ENCODE assay signal across 8 cellular contexts in genomic region chr4:165208322-165208652, GRCh38. TPM values are rescaled to one million over a fixed set of nuclear protein-coding genes. Genes with fewer than 3 reads are reported as not detected.
DNase-seq lines count a peak whose midpoint lies in the region; ATAC-seq and TF ChIP-seq lines count a peak whose summit lies in the region.

No MANE protein-coding gene starts in this region.

- intact Hi-C loops in gastrocnemius medialis (cut with DNase I; ENCODE audit: low total_unique reads), result loop anchor here (10.0 kb wide), 1 partner anchor 93 kb away; the partner anchor contains the start of gene TMEM192

- H3K36me3 Mint-ChIP-seq in GM23338 (ENCODE audit: low read depth), result no peaks in the 10 kb centered on the region

- TF ChIP-seq CTCF in GM23338 (conservative IDR thresholded peaks at IDR 0.05; ENCODE audit: low read depth in 2 of 2) (no peak), fibroblast of mammary gland (conservative IDR thresholded peaks at IDR 0.05; ENCODE audit: control insufficient read depth, insufficient read depth, low read depth, low read length) (no peak), gastrocnemius medialis (IDR thresholded peaks at IDR 0.05 in 4 of 5, conservative IDR thresholded peaks at IDR 0.05 in 1 of 5) (no peak)

- peak overlapping the region; percentile 83 for H3K4me3 Mint-ChIP-seq in GM23338

- H3K9me2 ChIP-seq in GM23338 (ENCODE audit: insufficient read depth), result no peaks in the 10 kb centered on the region

- H3K4me1 ChIP-seq in GM23338 (ENCODE audit: insufficient read depth) (peaks cover 46% of the 10 kb centered on the region), SJSA1 (replicated peaks) (peaks cover 56% of the 10 kb centered on the region), gastrocnemius medialis (peaks cover 0 to 8% of the 10 kb centered on the region in 2 donors)

- no peaks in the 10 kb centered on the region; the same call in 1 of the 2 replicates for H4K20me1 ChIP-seq in GM23338 (replicated peaks; ENCODE audit: insufficient read depth)

- H2AFZ ChIP-seq in GM23338, result peak overlapping the region; percentile 87

- peaks cover 59% of the 10 kb centered on the region for H3K4me1 Mint-ChIP-seq in GM23338

- no peak overlapping the region for H3K27ac Mint-ChIP-seq in GM23338

- peaks cover 31% of the 10 kb centered on the region for H3K27me3 ChIP-seq in GM23338 (ENCODE audit: insufficient read depth)
- H3K27me3 ChIP-seq in SJSA1 (replicated peaks), result no peaks in the 10 kb centered on the region
- H3K27me3 ChIP-seq in gastrocnemius medialis, result no peaks in the 10 kb centered on the region

- in situ Hi-C loops in gastrocnemius medialis (cut with MboI; ENCODE audit: low sequenced_read_pairs in 4 of 4), result loop anchor here in 2 of 4 donors (10.0 to 25.0 kb wide), 2 partner anchors 117 to 129 kb away; partner anchors contain the start of gene MSMO1 (in 2 of the 2)

- H3K36me3 ChIP-seq in GM23338 (ENCODE audit: insufficient read depth) (no peaks in the 10 kb centered on the region), SJSA1 (peaks cover 5% of the 10 kb centered on the region), gastrocnemius medialis (no peaks in the 10 kb centered on the region)

- H3K9me3 ChIP-seq in SJSA1 (replicated peaks) (no peaks in the 10 kb centered on the region), gastrocnemius medialis (no peaks in the 10 kb centered on the region)

- H3F3A ChIP-seq in GM23338 (replicated peaks; ENCODE audit: low read depth), result no peaks in the 10 kb centered on the region; the same call in 1 of the 2 replicates

- peaks cover 18% of the 10 kb centered on the region for H3K27me3 Mint-ChIP-seq in GM23338 (ENCODE audit: insufficient read depth, low read depth, poor library complexity)

- no peak for DNase-seq in GM23338 (ENCODE audit: low spot score)
- DNase-seq in SJSA1 (ENCODE audit: low read depth in 1 of 2, low spot score in 2 of 2), result no peak
- no peak for DNase-seq in fibroblast of mammary gland (ENCODE audit: low read depth)
- DNase-seq in gastrocnemius medialis, result no peak
- no peak for DNase-seq in HT-29 (ENCODE audit: low spot score)
- DNase-seq in cerebellar nuclear complex (lab: John Stamatoyannopoulos, UW), result no peak
- no peak for DNase-seq in NCI-H2227 (lab: John Stamatoyannopoulos, UW; ENCODE audit: unreplicated experiment)

- H3K79me2 ChIP-seq in GM23338 (replicated peaks; ENCODE audit: insufficient read depth), result peaks cover 44% of the 10 kb centered on the region

- TF ChIP-seq POLR2A in gastrocnemius medialis (IDR thresholded peaks at IDR 0.05), result no peak

- H3K4me3 ChIP-seq in GM23338 (peak overlapping the region; percentile 91), SJSA1 (peak overlapping the region; percentile 98), fibroblast of mammary gland (ENCODE audit: control insufficient read depth, low read depth, low read length) (peak overlapping the region; percentile 84), gastrocnemius medialis (peak overlapping the region; percentile 62 to 75 (median 72))

- H3K4me2 ChIP-seq in GM23338, result peak overlapping the region; percentile 97

- ATAC-seq in GM23338 (no peak), gastrocnemius medialis (no peak), HG03521 (IDR thresholded peaks at IDR 0.05; ENCODE audit: unreplicated experiment) (no peak)

- H3K27ac ChIP-seq in GM23338 (ENCODE audit: low read depth) (no peak overlapping the region), SJSA1 (no peak overlapping the region), gastrocnemius medialis (peak overlapping the region in 1 of 4 donors; percentile 58)

- no peaks in the 10 kb centered on the region; the same call in 2 of the 3 replicates for H3K9me3 Mint-ChIP-seq in GM23338

TF ChIP-seq in GM23338, 12 proteins besides CTCF, POLR2A, EP300 and RAD21 (continues in another document):
- no peak for TF ChIP-seq POLR2AphosphoS5 (IDR thresholded peaks at IDR 0.05; ENCODE audit: low read depth)
- no peak for TF ChIP-seq EZH2phosphoT487 (IDR thresholded peaks at IDR 0.05; ENCODE audit: unreplicated experiment)
- TF ChIP-seq NANOG (IDR thresholded peaks at IDR 0.05; ENCODE audit: borderline replicate concordance), result no peak
- TF ChIP-seq EZH2 (IDR thresholded peaks at IDR 0.05; ENCODE audit: low read depth, unreplicated experiment), result no peak
- TF ChIP-seq ZNF331 (CRISPR knock-in tag; IDR thresholded peaks at IDR 0.05; ENCODE audit: low read depth), result no peak
- TF ChIP-seq ZNF462 (CRISPR knock-in tag; IDR thresholded peaks at IDR 0.05), result no peak

RNA-seq across cellular contexts. Expression of gene KLHL2, which starts 0.9 kb away (rescaled TPM):
- total RNA-seq in GM23338 (2014; rRNA removed; shearing (Covaris generic)), result 12.4 and 14.8 TPM in 2 replicates
- polyA plus RNA-seq in GM23338 (2016; fragmentation: Nextera tagmentation; extraction: Ambion mirVana), result 5.0 and 7.1 TPM in 2 replicates
- 30.9 and 54.6 TPM in 2 replicates for total RNA-seq in SJSA1 (2014; rRNA removed; shearing (Covaris generic))
- total RNA-seq in gastrocnemius medialis, result 1 to 10 TPM; 3.6 to 7.9 (median 6.4) TPM
- total RNA-seq in HT-29 (2014; rRNA removed; shearing (Covaris generic)), result 10.0 and 11.9 TPM in 2 replicates
